ENCODE assay signal across 17 cellular contexts in the genomic region with DNA sequence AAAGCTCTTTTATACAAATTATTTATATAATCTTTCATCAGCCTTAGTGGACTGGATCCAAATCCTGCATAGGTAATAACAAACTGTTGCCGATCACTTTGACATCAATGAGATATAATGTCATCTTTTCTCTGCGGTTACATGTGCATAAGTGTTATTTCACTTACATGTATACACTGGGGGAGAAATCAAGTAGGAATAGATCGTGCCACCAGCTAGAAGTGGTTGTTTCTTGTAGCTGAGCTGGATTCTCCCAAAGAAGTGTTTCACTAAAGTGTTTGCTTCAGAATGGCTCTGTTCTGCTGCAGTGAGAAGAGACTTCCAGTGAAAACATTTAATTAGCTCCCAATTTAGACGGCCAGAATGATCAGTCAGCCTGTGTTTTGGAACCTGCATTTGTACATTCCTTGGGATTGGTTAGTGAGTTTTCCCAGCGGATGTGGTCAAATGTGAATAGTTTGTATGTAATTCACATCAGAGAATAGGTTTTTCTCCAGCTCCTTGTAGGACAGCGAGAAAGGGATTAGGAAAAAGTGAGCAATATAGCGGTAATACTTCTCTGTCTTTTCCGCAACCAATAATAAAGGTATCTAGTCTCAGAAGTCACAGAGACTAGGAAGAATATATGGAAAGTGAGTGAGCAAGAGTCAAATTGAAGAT.
"Had no signal": no experiment of that assay in that cellular context is flagged by ENCODE, and none has a peak within 500 bp of the region (broad histone marks: within the 10 kb centered on the region; RNA-seq: fewer than 3 reads in every experiment).

No MANE protein-coding gene starts in this region.

- H3K27ac Mint-ChIP-seq: activated CD8-positive, alpha-beta T cell treated with anti-CD3 and anti-CD28 coated beads, Interleukin-2, amount 10 ng/mL, durations not matched to agents 7 days and 5 days; activated T-helper 1 cell treated with anti-CD3 and anti-CD28 coated beads, Interleukin-12 subunit alpha, Interleukin-12 subunit beta, Interleukin-2, Interleukin-4 antibody, amounts not matched to agents 30 ng/mL and 10 ng/mL and 1 ng/mL, durations not matched to agents 14 hours and 24 hours and 36 hours; natural killer cell treated with Interleukin-12 subunit alpha and Interleukin-12 subunit beta and Interleukin-15 and Interleukin-18, amount 100 ng/mL, for 72 hours; progenitor cell of endocrine pancreas had no signal

- H3K27ac ChIP-seq: body of pancreas had no signal

- H3K4me3 ChIP-seq: body of pancreas had no signal

- H3K27me3 Mint-ChIP-seq: natural killer cell treated with Interleukin-12 subunit alpha and Interleukin-12 subunit beta and Interleukin-15 and Interleukin-18, amount 100 ng/mL, for 72 hours; progenitor cell of endocrine pancreas had no signal

- H3K9me3 ChIP-seq: body of pancreas had no signal

- H3K4me1 ChIP-seq: body of pancreas had no signal

- H3K27me3 ChIP-seq: body of pancreas had no signal

- DNase-seq: activated CD4-positive, alpha-beta T cell treated with anti-CD3 and anti-CD28 coated beads for 48 hours; activated CD8-positive, alpha-beta T cell treated with anti-CD3 and anti-CD28 coated beads, Interleukin-2, amount 10 ng/mL, durations not matched to agents 7 days and 5 days; activated naive CD4-positive, alpha-beta T cell; body of pancreas; cerebellar nuclear complex; dermis blood vessel endothelial cell; erythroblast; foreskin fibroblast; mesenchymal stem cell; nucleus accumbens; stimulated activated CD4-positive, alpha-beta T cell treated with anti-CD3 and anti-CD28 coated beads, Interleukin-2, amount 100 ng/mL, for 24 hours; stimulated activated naive CD4-positive, alpha-beta T cell had no signal

- H3K4me3 Mint-ChIP-seq: activated CD8-positive, alpha-beta T cell treated with anti-CD3 and anti-CD28 coated beads, Interleukin-2, amount 10 ng/mL, durations not matched to agents 7 days and 5 days; activated T-helper 1 cell treated with anti-CD3 and anti-CD28 coated beads, Interleukin-12 subunit alpha, Interleukin-12 subunit beta, Interleukin-2, Interleukin-4 antibody, amounts not matched to agents 30 ng/mL and 10 ng/mL and 1 ng/mL, durations not matched to agents 14 hours and 24 hours and 36 hours; natural killer cell treated with Interleukin-12 subunit alpha and Interleukin-12 subunit beta and Interleukin-15 and Interleukin-18, amount 100 ng/mL, for 72 hours had no signal

- ATAC-seq: activated CD8-positive, alpha-beta T cell treated with anti-CD3 and anti-CD28 coated beads, Interleukin-2, amount 10 ng/mL, durations not matched to agents 7 days and 5 days; body of pancreas; left lobe of liver; natural killer cell treated with Interleukin-12 subunit alpha and Interleukin-12 subunit beta and Interleukin-15 and Interleukin-18, amount 100 ng/mL, for 72 hours; right cardiac atrium had no signal
